Comparison of ENCODE assay signal across 18 cellular contexts in genomic region chr15:61530769-61531168, GRCh38.
DNase-seq lines count a peak whose midpoint lies in the region; ATAC-seq and TF ChIP-seq lines count a peak whose summit lies in the region.
"Had no signal": no experiment of that assay in that cellular context is flagged by ENCODE, and none has a peak within 500 bp of the region (broad histone marks: within the 10 kb centered on the region; RNA-seq: fewer than 3 reads in every experiment).

No MANE protein-coding gene starts in this region.

- no peaks in the 10 kb centered on the region for H3K79me2 ChIP-seq in GM23338 (replicated peaks; ENCODE audit: insufficient read depth)

- no peaks in the 10 kb centered on the region; the same call in 2 of the 3 replicates for H3K9me3 Mint-ChIP-seq in GM23338
- no peaks in the 10 kb centered on the region for H3K9me3 Mint-ChIP-seq in activated T-cell treated with anti-CD3 and anti-CD28 coated beads, Interleukin-2, amount 50 U/mL, for 24 hours
- H3K9me3 Mint-ChIP-seq: neural crest cell; stimulated activated memory B cell treated with anti-CD40 and anti-IgM and Interleukin-4, amounts not matched to agents 10 μg/mL and 1 μg/mL and 100 μg/mL, for 72 hours had no signal

- no peaks in the 10 kb centered on the region for H3F3A ChIP-seq in GM23338 (replicated peaks; ENCODE audit: low read depth)

- no peaks in the 10 kb centered on the region for H4K20me1 ChIP-seq in GM23338 (replicated peaks; ENCODE audit: insufficient read depth)

- peak; percentile 81 for ATAC-seq in GM23338
- ATAC-seq: heart left ventricle; sciatic nerve; stimulated activated memory B cell treated with anti-CD40 and anti-IgM and Interleukin-4, amounts not matched to agents 10 μg/mL and 1 μg/mL and 100 μg/mL, for 72 hours had no signal

- intact Hi-C loops in A673 (cut with micrococcal nuclease; ENCODE audit: unreplicated experiment) (loop anchor here (1.0 kb wide), 1 partner anchor 304 kb away; no protein-coding TSS in a partner anchor), head of caudate nucleus (cut with DNase I) (no loop called here)

- no peak overlapping the region for H3K4me3 Mint-ChIP-seq in GM23338
- no peak overlapping the region for H3K4me3 Mint-ChIP-seq in activated T-cell treated with anti-CD3 and anti-CD28 coated beads, Interleukin-2, amount 50 U/mL, for 24 hours
- H3K4me3 Mint-ChIP-seq: neural crest cell; stimulated activated memory B cell treated with anti-CD40 and anti-IgM and Interleukin-4, amounts not matched to agents 10 μg/mL and 1 μg/mL and 100 μg/mL, for 72 hours had no signal

- H3K4me1 ChIP-seq in A673 (ENCODE audit: insufficient read depth, low read length, poor library complexity, severe bottlenecking) (no peaks in the 10 kb centered on the region), GM23338 (ENCODE audit: insufficient read depth) (peaks cover 15% of the 10 kb centered on the region)
- H3K4me1 ChIP-seq: heart left ventricle had no signal

- no peak overlapping the region for H3K4me2 ChIP-seq in GM23338

- peak; percentile 67 for DNase-seq in A673 (ENCODE audit: low spot score)
- DNase-seq in GM23338 (ENCODE audit: low spot score), result peak; percentile 62
- DNase-seq in RKO (ENCODE audit: low spot score), result peak; percentile 9
- no peak for DNase-seq in epithelial cell of proximal tubule (ENCODE audit: low read depth)
- DNase-seq in head of caudate nucleus, result no peak
- no peak for DNase-seq in NCI-H1436 treated with DMSO at 0.1 percent for 48 hours (lab: John Stamatoyannopoulos, UW)
- no peak for DNase-seq in NCI-H2107 (lab: John Stamatoyannopoulos, UW)
- no peak for DNase-seq in activated T-cell treated with anti-CD3 and anti-CD28 coated beads, Interleukin-2, amount 50 U/mL, for 24 hours
- DNase-seq: activated naive CD4-positive, alpha-beta T cell treated with Interleukin-2 at 50 U/mL for 16 hours; GF-D8; heart left ventricle; stimulated activated CD4-positive, alpha-beta T cell treated with anti-CD3 and anti-CD28 coated beads, Interleukin-4, amount 100 ng/mL, for 4 hours; T1000 had no signal

- no peak overlapping the region for H2AFZ ChIP-seq in GM23338

- no peaks in the 10 kb centered on the region for H3K9me3 ChIP-seq in A673 (ENCODE audit: low read depth, low read length, poor library complexity, severe bottlenecking)

- no TSS peak for BruUV-seq in A673 (replicated peaks; lab: Mats Ljungman, UMichigan)

- peaks cover 22% of the 10 kb centered on the region for H3K4me1 Mint-ChIP-seq in GM23338
- H3K4me1 Mint-ChIP-seq in activated T-cell treated with anti-CD3 and anti-CD28 coated beads, Interleukin-2, amount 50 U/mL, for 24 hours (ENCODE audit: low read depth), result no peaks in the 10 kb centered on the region

- POLR2A ChIA-PET in A673 (lab: Charles Lee; ENCODE audit: low non-redundant PET), result no interaction called here

- H3K36me3 Mint-ChIP-seq in GM23338 (ENCODE audit: low read depth), result no peaks in the 10 kb centered on the region
- no peaks in the 10 kb centered on the region for H3K36me3 Mint-ChIP-seq in activated T-cell treated with anti-CD3 and anti-CD28 coated beads, Interleukin-2, amount 50 U/mL, for 24 hours (ENCODE audit: low read depth)
- H3K36me3 Mint-ChIP-seq: stimulated activated memory B cell treated with anti-CD40 and anti-IgM and Interleukin-4, amounts not matched to agents 10 μg/mL and 1 μg/mL and 100 μg/mL, for 72 hours had no signal

- H3K4me3 ChIP-seq in A673 (ENCODE audit: low read depth, low read length, poor library complexity, severe bottlenecking) (no peak overlapping the region), GM23338 (no peak overlapping the region), epithelial cell of proximal tubule (ENCODE audit: low read depth, low read length) (no peak overlapping the region)
- H3K4me3 ChIP-seq: cardiac muscle cell, heart left ventricle had no signal

- CTCF ChIA-PET in A673 (lab: Charles Lee), result interaction anchor here (0.7 to 2.0 kb wide), 3 partner anchors 303 to 726 kb away, joined by 3 to 17 read pairs (median 4); no protein-coding TSS in a partner anchor

- peak; percentile 48 for TF ChIP-seq CTCF in A673 (conservative IDR thresholded peaks at IDR 0.05; ENCODE audit: low read depth, low read length)
- TF ChIP-seq CTCF in GM23338 (conservative IDR thresholded peaks at IDR 0.05; ENCODE audit: low read depth in 2 of 2), result peak; percentile 51 to 78
- TF ChIP-seq CTCF in epithelial cell of proximal tubule (conservative IDR thresholded peaks at IDR 0.05; ENCODE audit: low read depth, low read length), result peak; percentile 3

- H3K27me3 ChIP-seq in A673 (replicated peaks; ENCODE audit: insufficient read depth, low read depth, low read length, poor library complexity) (no peaks in the 10 kb centered on the region), GM23338 (ENCODE audit: insufficient read depth) (no peaks in the 10 kb centered on the region)

- H3K27ac ChIP-seq in A673 (ENCODE audit: low read depth, low read length, poor library complexity, severe bottlenecking) (no peak overlapping the region), GM23338 (ENCODE audit: low read depth) (no peak overlapping the region)
- H3K27ac ChIP-seq: cardiac muscle cell, heart left ventricle, RWPE1 had no signal

- H3K27me3 Mint-ChIP-seq in GM23338 (ENCODE audit: insufficient read depth, low read depth, poor library complexity), result no peaks in the 10 kb centered on the region
- H3K27me3 Mint-ChIP-seq in activated T-cell treated with anti-CD3 and anti-CD28 coated beads, Interleukin-2, amount 50 U/mL, for 24 hours, result peaks cover 7% of the 10 kb centered on the region
- H3K27me3 Mint-ChIP-seq: stimulated activated memory B cell treated with anti-CD40 and anti-IgM and Interleukin-4, amounts not matched to agents 10 μg/mL and 1 μg/mL and 100 μg/mL, for 72 hours had no signal

- no peak overlapping the region for H3K27ac Mint-ChIP-seq in GM23338
- H3K27ac Mint-ChIP-seq in activated T-cell treated with anti-CD3 and anti-CD28 coated beads, Interleukin-2, amount 50 U/mL, for 24 hours, result no peak overlapping the region
- H3K27ac Mint-ChIP-seq: stimulated activated memory B cell treated with anti-CD40 and anti-IgM and Interleukin-4, amounts not matched to agents 10 μg/mL and 1 μg/mL and 100 μg/mL, for 72 hours had no signal

- no peaks in the 10 kb centered on the region for H3K9me2 ChIP-seq in GM23338 (ENCODE audit: insufficient read depth)

- H3K36me3 ChIP-seq in A673 (ENCODE audit: insufficient read depth, low read length, poor library complexity, severe bottlenecking), result no peaks in the 10 kb centered on the region
- H3K36me3 ChIP-seq in GM23338 (ENCODE audit: insufficient read depth), result no peaks in the 10 kb centered on the region
- H3K36me3 ChIP-seq: cardiac muscle cell, heart left ventricle had no signal

TF ChIP-seq in GM23338, 12 proteins besides CTCF, POLR2A, EP300 and RAD21 (continues in another document):
- TF ChIP-seq REST (IDR thresholded peaks at IDR 0.05; ENCODE audit: unreplicated experiment) (no peak), ZNF114 (CRISPR knock-in tag; IDR thresholded peaks at IDR 0.05) (no peak)

Comparison
In these comparisons a context has a peak if more than half of its experiments do, and no peak if none do; other contexts are left out.
1. DNase-seq: peak in A673 (single experiment), GM23338 (single experiment) and RKO (single experiment); none in epithelial cell of proximal tubule (single experiment), head of caudate nucleus (0 of 42), NCI-H1436 treated with DMSO at 0.1 percent for 48 hours (single experiment), NCI-H2107 (single experiment) and activated T-cell treated with anti-CD3 and anti-CD28 coated beads, Interleukin-2, amount 50 U/mL, for 24 hours (single experiment).
2. CTCF ChIP-seq: peak in every context shown above with its lines; median percentile 64 in GM23338; 48 in A673; 3 in epithelial cell of proximal tubule.